Comparison of ENCODE assay signal across 8 cellular contexts in genomic region chr1:116571215-116571919, GRCh38. TPM values are rescaled to one million over a fixed set of nuclear protein-coding genes. Genes with fewer than 3 reads are reported as not detected.
DNase-seq lines count a peak whose midpoint lies in the region; ATAC-seq lines count a peak whose summit lies in the region.

No MANE protein-coding gene starts in this region.

- H3K9me3 Mint-ChIP-seq in dendritic cell treated with granulocyte-macrophage colony-stimulating factor and Interleukin-4, amounts not matched to agents 40 ng/mL and 50 ng/mL, for 4 days = no peaks in the 10 kb centered on the region
- H3K9me3 Mint-ChIP-seq in naive B cell = no peaks in the 10 kb centered on the region

- intact Hi-C loops in dendritic cell treated with granulocyte-macrophage colony-stimulating factor and Interleukin-4, amounts not matched to agents 40 ng/mL and 50 ng/mL, for 4 days (cut with micrococcal nuclease) = loop anchor here (2.0 to 5.0 kb wide), 5 partner anchors 34 to 486 kb away; partner anchors contain the start of gene IGSF3

- H3K4me1 Mint-ChIP-seq in dendritic cell treated with granulocyte-macrophage colony-stimulating factor and Interleukin-4, amounts not matched to agents 40 ng/mL and 50 ng/mL, for 4 days (ENCODE audit: low read depth) = peaks cover 72% of the 10 kb centered on the region
- H3K4me1 Mint-ChIP-seq in naive B cell = peaks cover 26 to 41% (median 30%) of the 10 kb centered on the region in 3 donors

- peak overlapping the region; percentile 79 for H3K4me3 Mint-ChIP-seq in dendritic cell treated with granulocyte-macrophage colony-stimulating factor and Interleukin-4, amounts not matched to agents 40 ng/mL and 50 ng/mL, for 4 days
- H3K4me3 Mint-ChIP-seq in naive B cell = peak overlapping the region; percentile 76 to 95 (median 92)

- peaks cover 37% of the 10 kb centered on the region for H3K36me3 Mint-ChIP-seq in dendritic cell treated with granulocyte-macrophage colony-stimulating factor and Interleukin-4, amounts not matched to agents 40 ng/mL and 50 ng/mL, for 4 days (ENCODE audit: low read depth)
- no peaks in the 10 kb centered on the region for H3K36me3 Mint-ChIP-seq in naive B cell

- peak overlapping the region; percentile 95 for H3K27ac Mint-ChIP-seq in dendritic cell treated with granulocyte-macrophage colony-stimulating factor and Interleukin-4, amounts not matched to agents 40 ng/mL and 50 ng/mL, for 4 days
- H3K27ac Mint-ChIP-seq in naive B cell = peak overlapping the region in 5 of 6 donors; percentile 79 to 96 (median 95)

- peak; percentile 25 for DNase-seq in AG20443 (ENCODE audit: low spot score)
- DNase-seq in Jurkat, Clone E6-1 (ENCODE audit: low read depth, low spot score) = no peak
- no peak for DNase-seq in naive B cell
- no peak for DNase-seq in anterior cingulate cortex (lab: John Stamatoyannopoulos, UW)
- DNase-seq in NCI-H510A (lab: John Stamatoyannopoulos, UW) = no peak
- no peak for DNase-seq in NCI-H1436 (lab: John Stamatoyannopoulos, UW)
- DNase-seq in hepatic stellate cell (ENCODE audit: low spot score) = no peak

- no peak for ATAC-seq in naive B cell (ENCODE audit: low read depth in 2 of 2)

- no peaks in the 10 kb centered on the region for H3K27me3 Mint-ChIP-seq in dendritic cell treated with granulocyte-macrophage colony-stimulating factor and Interleukin-4, amounts not matched to agents 40 ng/mL and 50 ng/mL, for 4 days
- H3K27me3 Mint-ChIP-seq in naive B cell = peaks cover 0 to 9% (median 0%) of the 10 kb centered on the region in 3 donors

- peak overlapping the region; percentile 79 for H3K4me3 ChIP-seq in Jurkat, Clone E6-1 (ENCODE audit: low read length)

RNA-seq across cellular contexts. Expression of gene CD58, which starts 0.5 kb away (rescaled TPM):
- polyA plus RNA-seq in Jurkat, Clone E6-1 (2012; ENCODE audit: insufficient read depth, insufficient read length) = 11.6 TPM
- 10 to 100 TPM in 2 of 6 donors, 1 to 10 TPM in 4; 8.6 to 14.7 (median 9.9) TPM for polyA plus RNA-seq in naive B cell (ENCODE audit: low read depth in 6 of 6)
